In genomic region chr12:93442411-93443340, GRCh38 we compare ENCODE assay signal across 8 cellular contexts. TPM values are rescaled to one million over a fixed set of nuclear protein-coding genes. Genes with fewer than 3 reads are reported as not detected.
DNase-seq lines count a peak whose midpoint lies in the region; ATAC-seq and TF ChIP-seq lines count a peak whose summit lies in the region.

No MANE protein-coding gene starts in this region.

- H3K4me3 Mint-ChIP-seq in activated B cell treated with CpG ODN at 0.5 μM for 24 hours: peak overlapping the region; percentile 94

- intact Hi-C loops in activated B cell treated with CpG ODN at 0.5 μM for 24 hours (cut with micrococcal nuclease): loop anchor here (1.0 to 10.0 kb wide), 7 partner anchors 16 to 1775 kb away; partner anchors contain the start of genes BTG1, FGD6, MRPL42 and NDUFA12
- intact Hi-C loops in heart right ventricle (cut with DNase I): no loop called here

- peak overlapping the region; percentile 73 to 97 (median 91) for H3K27ac ChIP-seq in heart right ventricle

- peak overlapping the region; percentile 91 for H3K4me2 ChIP-seq in skeletal muscle satellite cell (ENCODE audit: low read length)

- peak; percentile 18 for DNase-seq in NCI-H748 (lab: John Stamatoyannopoulos, UW; ENCODE audit: unreplicated experiment)
- DNase-seq in NCI-H748 treated with DMSO at 0.1 percent for 48 hours (lab: John Stamatoyannopoulos, UW): no peak
- no peak for DNase-seq in activated B cell treated with CpG ODN at 0.5 μM for 24 hours
- no peak for DNase-seq in heart right ventricle
- no peak for DNase-seq in hepatic stellate cell (ENCODE audit: low spot score)
- DNase-seq in stimulated activated naive CD4-positive, alpha-beta T cell treated with Interleukin-2 at 50 U/mL for 16 hours (lab: John Stamatoyannopoulos, UW): no peak
- no peak for DNase-seq in epidermal melanocyte (ENCODE audit: insufficient read length, low spot score)

- TF ChIP-seq CTCF in activated B cell treated with CpG ODN at 0.5 μM for 24 hours (IDR thresholded peaks at IDR 0.05) (no peak), heart right ventricle (IDR thresholded peaks at IDR 0.05) (no peak)

- H3K4me1 ChIP-seq in heart right ventricle (peaks cover 0 to 41% (median 39%) of the 10 kb centered on the region in 9 donors), skeletal muscle satellite cell (ENCODE audit: control insufficient read depth, insufficient read depth, low read length) (peaks cover 30% of the 10 kb centered on the region)

- H3K9me3 ChIP-seq in heart right ventricle (no peaks in the 10 kb centered on the region), skeletal muscle satellite cell (replicated peaks; ENCODE audit: low read length) (no peaks in the 10 kb centered on the region)

- peak overlapping the region; percentile 96 for H3K27ac Mint-ChIP-seq in activated B cell treated with CpG ODN at 0.5 μM for 24 hours

- H3K36me3 ChIP-seq in heart right ventricle (no peaks in the 10 kb centered on the region), skeletal muscle satellite cell (ENCODE audit: insufficient read depth, low read length) (no peaks in the 10 kb centered on the region)

- H3K9me3 Mint-ChIP-seq in activated B cell treated with CpG ODN at 0.5 μM for 24 hours: no peaks in the 10 kb centered on the region

- H3K4me1 Mint-ChIP-seq in activated B cell treated with CpG ODN at 0.5 μM for 24 hours: peaks cover 49% of the 10 kb centered on the region

- H3K36me3 Mint-ChIP-seq in activated B cell treated with CpG ODN at 0.5 μM for 24 hours (ENCODE audit: low read depth): peaks cover 8% of the 10 kb centered on the region

- POLR2A ChIA-PET in activated B cell treated with CpG ODN at 0.5 μM for 24 hours (lab: Charles Lee): interaction anchor here (0.5 to 3.2 kb wide), 8 partner anchors 18 to 1327 kb away, joined by 3 to 32 read pairs (median 6); partner anchors contain the start of genes CRADD, EEA1 and MRPL42

- CTCF ChIA-PET in activated B cell treated with CpG ODN at 0.5 μM for 24 hours (lab: Charles Lee): interaction anchor here (1.0 to 1.1 kb wide), 4 partner anchors 18 to 658 kb away, joined by 3 to 5 read pairs (median 4); no protein-coding TSS in a partner anchor

- WGBS in heart right ventricle, 2 donors: 5 to 7% methylated on average over 19 of the region's 19 CpGs

- H3K4me3 ChIP-seq in heart right ventricle (peak overlapping the region; percentile 73 to 99 (median 84)), skeletal muscle satellite cell (ENCODE audit: low read length) (peak overlapping the region; percentile 99)

- H3K27me3 Mint-ChIP-seq in activated B cell treated with CpG ODN at 0.5 μM for 24 hours: no peaks in the 10 kb centered on the region

- no peaks in the 10 kb centered on the region for H3K27me3 ChIP-seq in heart right ventricle
- H3K27me3 ChIP-seq in skeletal muscle satellite cell (ENCODE audit: control insufficient read depth, insufficient read depth, low read length): no peaks in the 10 kb centered on the region

- ATAC-seq in activated B cell treated with CpG ODN at 0.5 μM for 24 hours (ENCODE audit: low read depth): no peak
- peak in 3 of 8 donors; percentile 2 to 6 (median 5) for ATAC-seq in heart right ventricle

- H3K9ac ChIP-seq in skeletal muscle satellite cell (ENCODE audit: low read depth, low read length): peak overlapping the region; percentile 99

RNA-seq across cellular contexts. Expression of gene UBE2N, which starts 0.9 kb away (rescaled TPM):
- total RNA-seq in activated B cell treated with CpG ODN at 0.5 μM for 24 hours (152 and 163 TPM in 2 replicates), heart right ventricle (100 to 1,000 TPM in 1 of 10 donors, 10 to 100 TPM in 9; 86.3 to 109 (median 96.7) TPM)
- 10 to 100 TPM; 35.5 to 76.0 TPM for polyA plus RNA-seq in heart right ventricle
- total RNA-seq in skeletal muscle satellite cell (2012; rRNA removed): 76.8 and 89.8 TPM in 2 replicates

RNA-seq across cellular contexts. Expression of gene MRPL42, which starts 24.6 kb away (rescaled TPM):
- 40.9 and 44.6 TPM in 2 replicates for total RNA-seq in activated B cell treated with CpG ODN at 0.5 μM for 24 hours
- 10 to 100 TPM; 34.1 to 59.6 (median 45.7) TPM for total RNA-seq in heart right ventricle
- 10 to 100 TPM; 17.4 to 33.2 TPM for polyA plus RNA-seq in heart right ventricle
- 69.2 and 81.7 TPM in 2 replicates for total RNA-seq in skeletal muscle satellite cell (2012; rRNA removed)
